ENCODE assay signal across 5 cellular contexts in the genomic region with DNA sequence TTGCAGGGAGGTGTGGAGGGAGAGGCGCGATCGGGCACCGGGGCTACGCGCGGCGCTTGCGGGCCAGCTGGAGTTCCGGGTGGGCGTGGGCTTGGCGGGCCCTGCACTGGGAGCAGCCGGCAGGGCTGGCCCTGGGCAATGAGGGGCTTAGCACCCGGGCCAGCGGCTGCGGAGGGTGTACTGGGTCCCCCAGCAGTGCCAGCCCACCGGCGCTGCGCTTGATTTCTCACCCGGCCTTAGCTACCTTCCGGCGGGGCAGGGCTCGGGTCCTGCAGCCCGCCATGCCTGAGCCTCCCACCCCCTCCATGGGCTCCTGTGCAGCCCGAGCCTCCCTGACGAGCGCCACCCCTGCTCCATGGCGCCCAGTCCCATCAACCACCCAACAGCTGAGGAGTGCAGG. TPM values are rescaled to one million over a fixed set of nuclear protein-coding genes. Genes with fewer than 3 reads are reported as not detected.
"Had no signal": no experiment of that assay in that cellular context is flagged by ENCODE, and none has a peak within 500 bp of the region (broad histone marks: within the 10 kb centered on the region; RNA-seq: fewer than 3 reads in every experiment).

No MANE protein-coding gene starts in this region.

RNA-seq across cellular contexts. Expression of gene LEFTY2, which starts 28.7 kb away (rescaled TPM):
- total RNA-seq: M059J, PC-3, Peyer's patch, SJSA1 had no signal
- polyA plus RNA-seq: SK-N-SH had no signal
